10 cellular contexts compared by ENCODE assay signal in the genomic region with DNA sequence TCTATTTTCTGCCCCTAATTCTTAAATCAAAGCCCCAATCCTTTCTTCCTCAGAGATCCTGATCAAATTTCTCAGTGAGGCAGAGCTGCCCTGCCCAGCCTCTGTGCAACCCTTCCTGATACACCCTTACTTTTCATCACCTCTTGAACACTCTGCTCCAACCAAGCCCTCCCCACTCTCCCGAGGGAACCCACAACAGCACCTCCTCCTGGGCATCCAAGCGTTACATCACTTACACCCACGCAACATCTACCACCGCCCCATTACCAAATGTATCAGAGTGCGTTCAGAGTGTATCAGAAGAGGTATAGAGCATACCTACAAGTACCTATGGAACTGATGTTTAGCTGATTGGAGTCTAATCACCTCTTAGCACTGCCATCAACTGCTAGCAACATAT.
DNase-seq lines count a peak whose midpoint lies in the region; ATAC-seq and TF ChIP-seq lines count a peak whose summit lies in the region.
"Had no signal": no experiment of that assay in that cellular context is flagged by ENCODE, and none has a peak within 500 bp of the region (broad histone marks: within the 10 kb centered on the region; RNA-seq: fewer than 3 reads in every experiment).

No MANE protein-coding gene starts in this region.

- no peak overlapping the region for H3K27ac Mint-ChIP-seq in type B pancreatic cell

- no peaks in the 10 kb centered on the region for H3K27me3 Mint-ChIP-seq in type B pancreatic cell

- peak; percentile 3 for TF ChIP-seq CTCF in cardiac muscle cell (IDR thresholded peaks at IDR 0.05; ENCODE audit: low read depth, low read length)
- no peak for TF ChIP-seq CTCF in left ventricle myocardium inferior (IDR thresholded peaks at IDR 0.05; ENCODE audit: borderline replicate concordance)
- TF ChIP-seq CTCF in type B pancreatic cell (conservative IDR thresholded peaks at IDR 0.05) = no peak

- H3K4me1 Mint-ChIP-seq in type B pancreatic cell (ENCODE audit: unreplicated experiment) = no peaks in the 10 kb centered on the region

- no peak for ATAC-seq in GM21390 (IDR thresholded peaks at IDR 0.05; ENCODE audit: unreplicated experiment)
- no peak for ATAC-seq in HG02981 (IDR thresholded peaks at IDR 0.05; ENCODE audit: unreplicated experiment)

- intact Hi-C loops in left ventricle myocardium inferior (cut with micrococcal nuclease) = no loop called here

- no peak for TF ChIP-seq POLR2A in erythroblast (IDR thresholded peaks at IDR 0.05; ENCODE audit: low read length)

- H3K36me3 ChIP-seq in cardiac muscle cell (no peaks in the 10 kb centered on the region), left ventricle myocardium inferior (peaks cover 7% of the 10 kb centered on the region)

- H3K27ac ChIP-seq in cardiac muscle cell (no peak overlapping the region), left ventricle myocardium inferior (replicated peaks) (no peak overlapping the region)
- H3K27ac ChIP-seq: dorsolateral prefrontal cortex had no signal

- H3K9me3 ChIP-seq in cardiac muscle cell (ENCODE audit: low read depth) (no peaks in the 10 kb centered on the region), left ventricle myocardium inferior (replicated peaks) (peaks cover 6% of the 10 kb centered on the region)

- peaks cover 4% of the 10 kb centered on the region for H3K36me3 Mint-ChIP-seq in type B pancreatic cell

- DNase-seq in cardiac muscle cell (ENCODE audit: low read depth in 1 of 2, low spot score in 1 of 2) = peak; percentile 8 to 10
- no peak for DNase-seq in left ventricle myocardium inferior
- peak; percentile 21 for DNase-seq in SKM-1 treated with dmso at 0.1 percent for 144 hours (lab: John Stamatoyannopoulos, UW; ENCODE audit: unreplicated experiment)
- peak; percentile 15 to 19 for DNase-seq in erythroblast (lab: John Stamatoyannopoulos, UW)
- DNase-seq in NCI-H345 treated with DMSO at 0.1 percent for 48 hours (lab: John Stamatoyannopoulos, UW; ENCODE audit: unreplicated experiment) = no peak
- DNase-seq in type B pancreatic cell (ENCODE audit: extremely low spot score, unreplicated experiment) = no peak
- DNase-seq: dorsolateral prefrontal cortex, Kasumi-1 had no signal

- H3K9me3 Mint-ChIP-seq in type B pancreatic cell = no peaks in the 10 kb centered on the region

- H3K4me3 Mint-ChIP-seq in type B pancreatic cell = no peak overlapping the region

- no peaks in the 10 kb centered on the region for H3K27me3 ChIP-seq in cardiac muscle cell
- H3K27me3 ChIP-seq in left ventricle myocardium inferior (ENCODE audit: low read depth) = no peaks in the 10 kb centered on the region
- H3K27me3 ChIP-seq: dorsolateral prefrontal cortex had no signal

- H3K4me3 ChIP-seq in cardiac muscle cell = no peak overlapping the region
- no peak overlapping the region for H3K4me3 ChIP-seq in left ventricle myocardium inferior
- H3K4me3 ChIP-seq: dorsolateral prefrontal cortex had no signal

- no peaks in the 10 kb centered on the region for H3K4me1 ChIP-seq in cardiac muscle cell (ENCODE audit: low read depth)
- no peaks in the 10 kb centered on the region for H3K4me1 ChIP-seq in left ventricle myocardium inferior

Comparison
In these comparisons a context has a peak if more than half of its experiments do, and no peak if none do; other contexts are left out.
1. DNase-seq: peak in cardiac muscle cell (2 of 2), SKM-1 treated with dmso at 0.1 percent for 144 hours (single experiment) and erythroblast (2 of 2); none in left ventricle myocardium inferior (single experiment), NCI-H345 treated with DMSO at 0.1 percent for 48 hours (single experiment) and type B pancreatic cell (single experiment).